ENCODE assay signal across 28 cellular contexts in genomic region chr6:22682979-22683378, GRCh38.
"Had no signal": no experiment of that assay in that cellular context is flagged by ENCODE, and none has a peak within 500 bp of the region (broad histone marks: within the 10 kb centered on the region; RNA-seq: fewer than 3 reads in every experiment).

No MANE protein-coding gene starts in this region.

- ATAC-seq: activated CD4-positive, CD25-positive, alpha-beta regulatory T cell treated with anti-CD3 and anti-CD28 coated beads, Interleukin-2, amount 50 U/mL, for 24 hours; body of pancreas; effector memory CD8-positive, alpha-beta T cell; esophagus mucosa; left lobe of liver; lower lobe of right lung; right lobe of liver; T-helper 17 cell had no signal

- DNase-seq: activated CD4-positive, alpha-beta T cell treated with anti-CD3 and anti-CD28 coated beads for 48 hours; activated CD4-positive, alpha-beta T cell treated with anti-CD3 and anti-CD28 coated beads, Interleukin-2, amount 50 U/mL, for 48 hours; activated CD8-positive, alpha-beta memory T cell treated with anti-CD3 and anti-CD28 coated beads for 24 hours; activated effector memory CD4-positive, alpha-beta T cell treated with Interleukin-2 at 50 U/mL for 16 hours; activated naive CD4-positive, alpha-beta T cell treated with anti-CD3 and anti-CD28 coated beads for 36 hours; activated naive CD8-positive, alpha-beta T cell treated with anti-CD3 and anti-CD28 coated beads for 36 hours; adrenal gland; aorta; body of pancreas; cortex of kidney; effector memory CD8-positive, alpha-beta T cell; foreskin fibroblast; heart left ventricle; hypothalamus; kidney glomerular epithelial cell; lower lobe of right lung; nephron progenitor cell; right lobe of liver; stimulated activated CD4-positive, alpha-beta T cell treated with anti-CD3 and anti-CD28 coated beads, Interleukin-2, amount 100 ng/mL, for 48 hours; stimulated activated naive CD4-positive, alpha-beta T cell treated with Interleukin-2 at 50 U/mL for 16 hours; T-helper 17 cell; T1000; transverse colon; WERI-Rb-1 had no signal

- H3K27ac ChIP-seq: adrenal gland, body of pancreas, heart left ventricle, lower lobe of right lung, neutrophil, right lobe of liver, transverse colon, WERI-Rb-1 had no signal
